Comparison of ENCODE assay signal across 1 cellular context in genomic region chr5:132019857-132020555, GRCh38.
TF ChIP-seq lines count a peak whose summit lies in the region.

No MANE protein-coding gene starts in this region.

TF ChIP-seq in SK-N-SH treated with all-trans-retinoic acid at 6 μM for 48 hours, 23 proteins besides CTCF, POLR2A, EP300 and RAD21 (continued from another document):
- TF ChIP-seq CSRNP3 (CRISPR knock-in tag; IDR thresholded peaks at IDR 0.05) (no peak), ZFP3 (CRISPR knock-in tag; IDR thresholded peaks at IDR 0.05) (no peak)
